In genomic region chr3:195989921-195990840, GRCh38 we compare ENCODE assay signal across 8 cellular contexts.
A peak's percentile ranks its signal among the peaks of the same experiment; 100 is the strongest.
DNase-seq lines count a peak whose midpoint lies in the region; ATAC-seq and TF ChIP-seq lines count a peak whose summit lies in the region.
"Not testable (repeated sequence)": the region's sequence is repeated elsewhere in the genome, so short reads cannot be mapped to it uniquely, and the experiment has no call there.

No MANE protein-coding gene starts in this region.

- not testable (repeated sequence) for H3K27me3 ChIP-seq in adrenal gland

- H3K4me3 Mint-ChIP-seq in T-helper 1 cell treated with Interleukin-12 subunit alpha and Interleukin-12 subunit beta and Interleukin-4 antibody, amounts not matched to agents 30 μg/mL and 1 μg/mL, for 36 hours = peak overlapping the region; percentile 78
- H3K4me3 Mint-ChIP-seq in nephron progenitor cell = peak overlapping the region; percentile 80

- H3K27ac Mint-ChIP-seq in T-helper 1 cell treated with Interleukin-12 subunit alpha and Interleukin-12 subunit beta and Interleukin-4 antibody, amounts not matched to agents 30 μg/mL and 1 μg/mL, for 36 hours = peak overlapping the region; percentile 77
- not testable (repeated sequence) for H3K27ac Mint-ChIP-seq in nephron progenitor cell

- TF ChIP-seq CTCF in adrenal gland (IDR thresholded peaks at IDR 0.05) = peak in 1 of 6 experiments; percentile 16
- not testable (repeated sequence) for TF ChIP-seq CTCF in nephron progenitor cell (IDR thresholded peaks at IDR 0.05)

- H3K9me3 ChIP-seq in adrenal gland (replicated peaks in 1 of 3) = not testable (repeated sequence)

- peak overlapping the region in 3 of 4 donors; percentile 59 to 87 (median 75) for H3K4me3 ChIP-seq in adrenal gland

- intact Hi-C loops in adrenal gland (cut with DNase I); Right ventricle myocardium inferior (cut with DNase I): not testable (repeated sequence)

- peak; percentile 38 to 74 for TF ChIP-seq POLR2A in adrenal gland (IDR thresholded peaks at IDR 0.05)

- peak; percentile 84 for ATAC-seq in GM21360 (IDR thresholded peaks at IDR 0.05; ENCODE audit: unreplicated experiment)
- peak; percentile 89 for ATAC-seq in HG03439 (IDR thresholded peaks at IDR 0.05; ENCODE audit: unreplicated experiment)
- peak; percentile 96 for ATAC-seq in Right ventricle myocardium inferior

- peak overlapping the region; percentile 46 to 88 (median 83) for H3K27ac ChIP-seq in adrenal gland

- H3K4me1 Mint-ChIP-seq in T-helper 1 cell treated with Interleukin-12 subunit alpha and Interleukin-12 subunit beta and Interleukin-4 antibody, amounts not matched to agents 30 μg/mL and 1 μg/mL, for 36 hours (ENCODE audit: low read depth); nephron progenitor cell: not testable (repeated sequence)

- H3K4me1 ChIP-seq in adrenal gland (replicated peaks in 1 of 2) = not testable (repeated sequence)

- not testable (repeated sequence) for H3K36me3 Mint-ChIP-seq in T-helper 1 cell treated with Interleukin-12 subunit alpha and Interleukin-12 subunit beta and Interleukin-4 antibody, amounts not matched to agents 30 μg/mL and 1 μg/mL, for 36 hours (ENCODE audit: low read depth); nephron progenitor cell (ENCODE audit: low read depth)

- DNase-seq in CMK (ENCODE audit: low read depth) = peak; percentile 64
- DNase-seq in adrenal gland = peak; percentile 85 to 95 (median 91)
- DNase-seq in Right ventricle myocardium inferior (ENCODE audit: missing footprints) = peak; percentile 98
- peak; percentile 99 for DNase-seq in nephron progenitor cell
- peak; percentile 90 for DNase-seq in stimulated activated CD8-positive, alpha-beta memory T cell treated with anti-CD3 and anti-CD28 coated beads, Interleukin-4, amount 100 ng/mL, for 24 hours (ENCODE audit: low read depth)

- 1 to 3% (median 2%) methylated on average over 15 to 76 of the region's 107 CpGs for WGBS in adrenal gland, 4 donors

- H3K27me3 Mint-ChIP-seq in T-helper 1 cell treated with Interleukin-12 subunit alpha and Interleukin-12 subunit beta and Interleukin-4 antibody, amounts not matched to agents 30 μg/mL and 1 μg/mL, for 36 hours (ENCODE audit: low read depth); nephron progenitor cell (ENCODE audit: low read depth, poor library complexity): not testable (repeated sequence)

- H3K36me3 ChIP-seq in adrenal gland (replicated peaks in 1 of 2) = not testable (repeated sequence)

- not testable (repeated sequence) for H3K9me3 Mint-ChIP-seq in T-helper 1 cell treated with Interleukin-12 subunit alpha and Interleukin-12 subunit beta and Interleukin-4 antibody, amounts not matched to agents 30 μg/mL and 1 μg/mL, for 36 hours
- peaks cover 15% of the 10 kb centered on the region for H3K9me3 Mint-ChIP-seq in nephron progenitor cell

Comparison
In these comparisons a context has a peak if more than half of its experiments do, and no peak if none do; other contexts are left out.
1. Peak in every context shown above with its lines: DNase-seq, ATAC-seq, H3K4me3 ChIP-seq and H3K27ac ChIP-seq.